Comparison of ENCODE assay signal across 22 cellular contexts in genomic region chr15:68096099-68096498, GRCh38.
"Had no signal": no experiment of that assay in that cellular context is flagged by ENCODE, and none has a peak within 500 bp of the region (broad histone marks: within the 10 kb centered on the region; RNA-seq: fewer than 3 reads in every experiment).

No MANE protein-coding gene starts in this region.

- ATAC-seq: foreskin keratinocyte; gastroesophageal sphincter; heart left ventricle; left lobe of liver; natural killer cell; stimulated activated effector memory CD8-positive, alpha-beta T cell treated with anti-CD3 and anti-CD28 coated beads, Interleukin-12 subunit alpha, Interleukin-12 subunit beta, amount 100 ng/mL, for 72 hours had no signal

- H2AFZ ChIP-seq: hepatocyte had no signal

- H3K4me1 ChIP-seq: colonic mucosa, foreskin keratinocyte, prostate gland had no signal

- DNase-seq: colonic mucosa; effector CD8-positive, alpha-beta T cell; foreskin keratinocyte; heart left ventricle; kidney; natural killer cell; sigmoid colon; stimulated activated CD4-positive, alpha-beta T cell treated with anti-CD3 and anti-CD28 coated beads, Interleukin-2, amount 100 ng/mL, for 24 hours; stimulated activated CD4-positive, alpha-beta T cell treated with anti-CD3 and anti-CD28 coated beads, Interleukin-4, amount 100 ng/mL, for 24 hours; stimulated activated naive CD4-positive, alpha-beta T cell treated with Interleukin-2 at 50 U/mL for 16 hours; stomach; thyroid gland; trophoblast cell had no signal

- H3K27ac ChIP-seq: colonic mucosa, esophagus muscularis mucosa, foreskin keratinocyte, gastroesophageal sphincter, heart left ventricle, hepatocyte, prostate gland, right atrium auricular region, sigmoid colon, stomach, thyroid gland had no signal

- H3K9me3 ChIP-seq: colonic mucosa, prostate gland, thyroid gland had no signal

- H3K4me2 ChIP-seq: hepatocyte had no signal

- H3K36me3 ChIP-seq: colonic mucosa, prostate gland had no signal

- H3K27me3 ChIP-seq: colonic mucosa, esophagus muscularis mucosa, foreskin keratinocyte, gastroesophageal sphincter, heart left ventricle, hepatocyte, right atrium auricular region, sigmoid colon, stomach, thyroid gland had no signal

- H3K4me3 ChIP-seq: colonic mucosa, esophagus muscularis mucosa, gastroesophageal sphincter, heart left ventricle, hepatocyte, lung, prostate gland, right atrium auricular region, sigmoid colon, stomach, thyroid gland had no signal

- FAIRE-seq: endothelial cell of umbilical vein, kidney had no signal
